In the genomic region with DNA sequence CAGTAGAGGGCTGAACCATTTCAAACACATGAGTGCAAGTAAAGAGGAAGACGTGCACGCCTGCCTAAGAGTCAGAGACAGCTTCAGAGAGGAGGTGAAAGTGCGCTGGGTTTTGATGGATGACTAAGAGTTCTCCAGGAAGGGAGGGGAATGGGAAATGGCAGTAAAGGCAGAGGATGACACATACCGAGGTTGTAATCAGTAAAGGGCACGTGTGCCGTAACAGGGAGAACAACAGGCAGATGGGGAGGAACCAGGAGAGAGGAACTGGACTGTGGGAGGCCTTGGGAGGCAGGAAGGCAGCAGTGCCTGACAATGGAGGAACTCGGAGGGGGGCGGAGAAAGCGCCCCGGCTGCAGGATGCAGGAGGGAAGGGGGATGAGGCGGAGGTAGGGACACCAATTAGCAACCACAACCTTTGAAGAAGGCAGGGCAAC, we compare ENCODE assay signal across 13 cellular contexts.
DNase-seq lines count a peak whose midpoint lies in the region; ATAC-seq, FAIRE-seq and TF ChIP-seq lines count a peak whose summit lies in the region.
"Had no signal": no experiment of that assay in that cellular context is flagged by ENCODE, and none has a peak within 500 bp of the region (broad histone marks: within the 10 kb centered on the region; RNA-seq: fewer than 3 reads in every experiment).

No MANE protein-coding gene starts in this region.

- DNase-seq in activated CD4-positive, alpha-beta T cell treated with anti-CD3 and anti-CD28 coated beads for 36 hours = peak; percentile 17
- DNase-seq in activated CD4-positive, alpha-beta T cell treated with anti-CD3 and anti-CD28 coated beads for 4 hours = no peak
- DNase-seq in RCC 7860 (ENCODE audit: low spot score) (peak; percentile 86), endothelial cell (ENCODE audit: low spot score) (peak; percentile 62)
- DNase-seq in stimulated activated effector memory CD8-positive, alpha-beta T cell treated with anti-CD3 and anti-CD28 coated beads, Interleukin-12 subunit alpha, Interleukin-12 subunit beta, amount 100 ng/mL, for 72 hours (ENCODE audit: low spot score in 2 of 2) = no peak
- no peak for DNase-seq in stimulated activated CD8-positive, alpha-beta memory T cell treated with anti-CD3 and anti-CD28 coated beads, Interleukin-4, amount 100 ng/mL, for 48 hours
- DNase-seq: NCI-H226, right cardiac atrium, SW 1271 had no signal

- H3K4me1 Mint-ChIP-seq in activated CD4-positive, alpha-beta T cell treated with anti-CD3 and anti-CD28 coated beads for 36 hours = no peaks in the 10 kb centered on the region
- H3K4me1 Mint-ChIP-seq in endothelial cell (ENCODE audit: unreplicated experiment) = peaks cover 27% of the 10 kb centered on the region
- H3K4me1 Mint-ChIP-seq in stimulated activated effector memory CD8-positive, alpha-beta T cell treated with anti-CD3 and anti-CD28 coated beads, Interleukin-12 subunit alpha, Interleukin-12 subunit beta, amount 100 ng/mL, for 72 hours = peaks cover 27% of the 10 kb centered on the region

- ATAC-seq in activated CD4-positive, alpha-beta T cell treated with anti-CD3 and anti-CD28 coated beads for 36 hours = peak; percentile 38
- no peak for ATAC-seq in stimulated activated effector memory CD8-positive, alpha-beta T cell treated with anti-CD3 and anti-CD28 coated beads, Interleukin-12 subunit alpha, Interleukin-12 subunit beta, amount 100 ng/mL, for 72 hours
- no peak for ATAC-seq in HG02938 (IDR thresholded peaks at IDR 0.05; ENCODE audit: unreplicated experiment)
- no peak for ATAC-seq in GM21447 (IDR thresholded peaks at IDR 0.05; ENCODE audit: unreplicated experiment)
- ATAC-seq: A549, right cardiac atrium had no signal

- H3K27ac Mint-ChIP-seq in activated CD4-positive, alpha-beta T cell treated with anti-CD3 and anti-CD28 coated beads for 36 hours = no peak overlapping the region
- H3K27ac Mint-ChIP-seq in endothelial cell (ENCODE audit: unreplicated experiment) = peak overlapping the region; percentile 90
- peak overlapping the region; percentile 3 for H3K27ac Mint-ChIP-seq in stimulated activated effector memory CD8-positive, alpha-beta T cell treated with anti-CD3 and anti-CD28 coated beads, Interleukin-12 subunit alpha, Interleukin-12 subunit beta, amount 100 ng/mL, for 72 hours

- no peaks in the 10 kb centered on the region for H3K9me3 Mint-ChIP-seq in activated CD4-positive, alpha-beta T cell treated with anti-CD3 and anti-CD28 coated beads for 36 hours (ENCODE audit: low read depth)
- H3K9me3 Mint-ChIP-seq in endothelial cell (ENCODE audit: unreplicated experiment) = no peaks in the 10 kb centered on the region
- no peaks in the 10 kb centered on the region for H3K9me3 Mint-ChIP-seq in stimulated activated effector memory CD8-positive, alpha-beta T cell treated with anti-CD3 and anti-CD28 coated beads, Interleukin-12 subunit alpha, Interleukin-12 subunit beta, amount 100 ng/mL, for 72 hours

- no peak for TF ChIP-seq CTCF in endothelial cell (IDR thresholded peaks at IDR 0.05; ENCODE audit: unreplicated experiment)

- H3K36me3 Mint-ChIP-seq in activated CD4-positive, alpha-beta T cell treated with anti-CD3 and anti-CD28 coated beads for 36 hours (ENCODE audit: low read depth) = no peaks in the 10 kb centered on the region
- H3K36me3 Mint-ChIP-seq in endothelial cell (ENCODE audit: low read depth, unreplicated experiment) = no peaks in the 10 kb centered on the region
- no peaks in the 10 kb centered on the region for H3K36me3 Mint-ChIP-seq in stimulated activated effector memory CD8-positive, alpha-beta T cell treated with anti-CD3 and anti-CD28 coated beads, Interleukin-12 subunit alpha, Interleukin-12 subunit beta, amount 100 ng/mL, for 72 hours

- intact Hi-C loops in activated CD4-positive, alpha-beta T cell treated with anti-CD3 and anti-CD28 coated beads for 36 hours (cut with DNase I, micrococcal nuclease) = no loop called here

- CTCF ChIA-PET in activated CD4-positive, alpha-beta T cell treated with anti-CD3 and anti-CD28 coated beads for 36 hours (lab: Charles Lee) = no interaction called here

- H3K27me3 Mint-ChIP-seq in activated CD4-positive, alpha-beta T cell treated with anti-CD3 and anti-CD28 coated beads for 36 hours = no peaks in the 10 kb centered on the region
- peaks cover 16% of the 10 kb centered on the region for H3K27me3 Mint-ChIP-seq in endothelial cell (ENCODE audit: unreplicated experiment)

- POLR2A ChIA-PET in activated CD4-positive, alpha-beta T cell treated with anti-CD3 and anti-CD28 coated beads for 36 hours (lab: Charles Lee) = no interaction called here

- H3K4me3 Mint-ChIP-seq in activated CD4-positive, alpha-beta T cell treated with anti-CD3 and anti-CD28 coated beads for 36 hours = no peak overlapping the region
- H3K4me3 Mint-ChIP-seq in endothelial cell (ENCODE audit: unreplicated experiment) = peak overlapping the region; percentile 48
- H3K4me3 Mint-ChIP-seq in stimulated activated effector memory CD8-positive, alpha-beta T cell treated with anti-CD3 and anti-CD28 coated beads, Interleukin-12 subunit alpha, Interleukin-12 subunit beta, amount 100 ng/mL, for 72 hours = no peak overlapping the region

- FAIRE-seq in RCC 7860 (lab: Jason Lieb, UNC) = peak; percentile 81
- FAIRE-seq: A549, frontal cortex had no signal

Comparison
In these comparisons a context has a peak if more than half of its experiments do, and no peak if none do; other contexts are left out.
1. DNase-seq: peak in activated CD4-positive, alpha-beta T cell treated with anti-CD3 and anti-CD28 coated beads for 36 hours (single experiment), RCC 7860 (single experiment) and endothelial cell (single experiment); none in activated CD4-positive, alpha-beta T cell treated with anti-CD3 and anti-CD28 coated beads for 4 hours (0 of 2), stimulated activated effector memory CD8-positive, alpha-beta T cell treated with anti-CD3 and anti-CD28 coated beads, Interleukin-12 subunit alpha, Interleukin-12 subunit beta, amount 100 ng/mL, for 72 hours (0 of 2) and stimulated activated CD8-positive, alpha-beta memory T cell treated with anti-CD3 and anti-CD28 coated beads, Interleukin-4, amount 100 ng/mL, for 48 hours (single experiment).